ENCODE assay signal across 1 cellular context in the genomic region with DNA sequence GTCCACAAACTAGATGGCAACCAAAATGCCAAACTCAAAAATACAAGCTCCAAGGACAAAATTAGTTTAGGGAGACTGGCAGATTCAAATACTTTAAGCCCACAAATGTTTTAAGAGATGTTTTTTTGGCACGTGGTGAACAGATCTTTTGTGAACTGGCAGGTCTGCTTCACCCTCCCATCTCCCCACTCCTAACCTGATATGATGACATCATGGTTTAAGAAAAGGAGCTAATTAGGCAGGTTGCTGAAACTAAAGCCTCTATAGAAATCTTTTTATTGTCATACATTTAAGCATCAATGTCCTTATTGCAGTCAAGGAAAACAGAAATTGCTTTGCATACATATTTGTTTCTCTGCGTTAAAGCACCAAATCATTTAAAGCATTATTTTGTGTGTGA.
TF ChIP-seq lines count a peak whose summit lies in the region.

No MANE protein-coding gene starts in this region.

TF ChIP-seq in IMR-90, 13 proteins besides CTCF, POLR2A, EP300 and RAD21 (continued from another document):
- TF ChIP-seq RFX5 (IDR thresholded peaks at IDR 0.05; ENCODE audit: low read depth, low read length) (no peak), MXI1 (IDR thresholded peaks at IDR 0.05; ENCODE audit: borderline replicate concordance, low read depth, low read length) (no peak)
